20 cellular contexts compared by ENCODE assay signal in genomic region chr19:55193481-55193880, GRCh38. TPM values are rescaled to one million over a fixed set of nuclear protein-coding genes. Genes with fewer than 3 reads are reported as not detected.
DNase-seq lines count a peak whose midpoint lies in the region; TF ChIP-seq lines count a peak whose summit lies in the region.
"Had no signal": no experiment of that assay in that cellular context is flagged by ENCODE, and none has a peak within 500 bp of the region (broad histone marks: within the 10 kb centered on the region; RNA-seq: fewer than 3 reads in every experiment).

No MANE protein-coding gene starts in this region.

- no peak overlapping the region for H3K4me3 Mint-ChIP-seq in activated CD4-positive, alpha-beta memory T cell treated with anti-CD3 and anti-CD28 coated beads for 36 hours

- CTCF ChIA-PET in activated CD4-positive, alpha-beta memory T cell treated with anti-CD3 and anti-CD28 coated beads for 36 hours (lab: Charles Lee): no interaction called here

- intact Hi-C loops in activated CD4-positive, alpha-beta memory T cell treated with anti-CD3 and anti-CD28 coated beads for 36 hours (cut with micrococcal nuclease): no loop called here

- TF ChIP-seq POLR2A in NB4 (IDR thresholded peaks at IDR 0.05; ENCODE audit: extremely low read depth, insufficient read length): no peak

- H3K4me3 ChIP-seq in NB4 (ENCODE audit: low read depth, low read length): peak overlapping the region; percentile 6
- H3K4me3 ChIP-seq: SJSA1 had no signal

- H3K9me3 Mint-ChIP-seq in activated CD4-positive, alpha-beta memory T cell treated with anti-CD3 and anti-CD28 coated beads for 36 hours: no peaks in the 10 kb centered on the region

- H3K36me3 Mint-ChIP-seq in activated CD4-positive, alpha-beta memory T cell treated with anti-CD3 and anti-CD28 coated beads for 36 hours: no peaks in the 10 kb centered on the region

- no peak overlapping the region for H3K27ac Mint-ChIP-seq in activated CD4-positive, alpha-beta memory T cell treated with anti-CD3 and anti-CD28 coated beads for 36 hours

- H3K27me3 Mint-ChIP-seq in activated CD4-positive, alpha-beta memory T cell treated with anti-CD3 and anti-CD28 coated beads for 36 hours: peaks cover 9% of the 10 kb centered on the region

- POLR2A ChIA-PET in activated CD4-positive, alpha-beta memory T cell treated with anti-CD3 and anti-CD28 coated beads for 36 hours (lab: Charles Lee): no interaction called here

- H3K4me1 Mint-ChIP-seq in activated CD4-positive, alpha-beta memory T cell treated with anti-CD3 and anti-CD28 coated beads for 36 hours (ENCODE audit: low read depth): no peaks in the 10 kb centered on the region

- DNase-seq in NOMO-1 treated with DMSO at 0.1 percent for 48 hours (lab: John Stamatoyannopoulos, UW; ENCODE audit: unreplicated experiment) (peak; percentile 9), NOMO-1 treated with dmso at 0.1 percent for 144 hours (lab: John Stamatoyannopoulos, UW; ENCODE audit: unreplicated experiment) (no peak), NB4 (ENCODE audit: low read depth) (peak; percentile 66), anterior cingulate cortex (lab: John Stamatoyannopoulos, UW) (peak in 44 of 58 donors; percentile 2 to 80 (median 44)), superior temporal gyrus (ENCODE audit: extremely low spot score) (peak; percentile 60), GF-D8 (lab: John Stamatoyannopoulos, UW) (no peak)
- DNase-seq in stimulated activated naive CD4-positive, alpha-beta T cell treated with Interleukin-2 at 50 U/mL for 16 hours (lab: John Stamatoyannopoulos, UW): no peak
- no peak for DNase-seq in activated CD4-positive, alpha-beta memory T cell treated with anti-CD3 and anti-CD28 coated beads for 36 hours
- DNase-seq: ACHN, Calu3, DMS79 treated with DMSO at 0.1 percent for 48 hours, IMR-90, KG1, MM.1S, NCI-H1105 treated with DMSO at 0.1 percent for 48 hours, NCI-H146, NCI-H2029, NCI-H446 treated with DMSO at 0.1 percent for 48 hours, NCI-H526 had no signal

- no peak for TF ChIP-seq CTCF in NB4 (IDR thresholded peaks at IDR 0.05; ENCODE audit: low read depth, low read length)

RNA-seq across cellular contexts. Expression of gene SYT5, which starts 13.4 kb away (rescaled TPM):
- under 1 TPM in 1 of 2 experiments, not detected in 1; 0.22 TPM for total RNA-seq in activated CD4-positive, alpha-beta memory T cell treated with anti-CD3 and anti-CD28 coated beads for 36 hours
- total RNA-seq: SJSA1 had no signal

RNA-seq across cellular contexts. Expression of gene PTPRH, which starts 15.8 kb away (rescaled TPM):
- total RNA-seq in activated CD4-positive, alpha-beta memory T cell treated with anti-CD3 and anti-CD28 coated beads for 36 hours: not detected

RNA-seq across cellular contexts. Expression of gene DNAAF3, which starts 27.1 kb away (rescaled TPM):
- total RNA-seq in activated CD4-positive, alpha-beta memory T cell treated with anti-CD3 and anti-CD28 coated beads for 36 hours: not detected
- total RNA-seq: IMR-90 had no signal

RNA-seq across cellular contexts. Expression of gene TMEM86B, which starts 35.1 kb away (rescaled TPM):
- 1 to 10 TPM; 4.8 to 6.5 TPM for total RNA-seq in activated CD4-positive, alpha-beta memory T cell treated with anti-CD3 and anti-CD28 coated beads for 36 hours

RNA-seq across cellular contexts. Expression of gene TNNI3, which starts 35.9 kb away (rescaled TPM):
- total RNA-seq in activated CD4-positive, alpha-beta memory T cell treated with anti-CD3 and anti-CD28 coated beads for 36 hours: not detected
- total RNA-seq: IMR-90, SJSA1 had no signal

Comparison
In these comparisons a context has a peak if more than half of its experiments do, and no peak if none do; other contexts are left out.
1. DNase-seq: peak in NOMO-1 treated with DMSO at 0.1 percent for 48 hours (single experiment), NB4 (single experiment), anterior cingulate cortex (44 of 58) and superior temporal gyrus (single experiment); none in NOMO-1 treated with dmso at 0.1 percent for 144 hours (single experiment), stimulated activated naive CD4-positive, alpha-beta T cell treated with Interleukin-2 at 50 U/mL for 16 hours (single experiment), activated CD4-positive, alpha-beta memory T cell treated with anti-CD3 and anti-CD28 coated beads for 36 hours (single experiment) and GF-D8 (single experiment).